ENCODE assay signal across 22 cellular contexts in genomic region chr20:62495798-62496325, GRCh38. TPM values are rescaled to one million over a fixed set of nuclear protein-coding genes. Genes with fewer than 3 reads are reported as not detected.
DNase-seq lines count a peak whose midpoint lies in the region; ATAC-seq and TF ChIP-seq lines count a peak whose summit lies in the region.
"Had no signal": no experiment of that assay in that cellular context is flagged by ENCODE, and none has a peak within 500 bp of the region (broad histone marks: within the 10 kb centered on the region; RNA-seq: fewer than 3 reads in every experiment).

No MANE protein-coding gene starts in this region.

- ATAC-seq in heart left ventricle (no peak), left ventricle myocardium superior (no peak)
- ATAC-seq: activated CD8-positive, alpha-beta T cell treated with anti-CD3 and anti-CD28 coated beads for 36 hours; CD8-positive, alpha-beta T cell had no signal

- H3K9me3 ChIP-seq in heart left ventricle: no peaks in the 10 kb centered on the region
- no peaks in the 10 kb centered on the region for H3K9me3 ChIP-seq in adrenal gland (replicated peaks in 1 of 3)
- no peaks in the 10 kb centered on the region for H3K9me3 ChIP-seq in stomach
- H3K9me3 ChIP-seq: A549, sigmoid colon, tibial nerve had no signal

- no peak overlapping the region for H4K8ac ChIP-seq in mesendoderm (ENCODE audit: low read depth, low read length)

- H3K79me1 ChIP-seq in mesendoderm (ENCODE audit: low read length): no peaks in the 10 kb centered on the region

- peak overlapping the region; percentile 58 for H3K56ac ChIP-seq in mesendoderm (ENCODE audit: low read length)

- H3K4me1 ChIP-seq in heart left ventricle (peaks cover 0 to 47% (median 26%) of the 10 kb centered on the region in 12 donors), adrenal gland (replicated peaks in 1 of 2) (peaks cover 3 to 35% of the 10 kb centered on the region in 2 donors), mesendoderm (ENCODE audit: control insufficient read depth, low read depth, low read length) (no peaks in the 10 kb centered on the region), stomach (peaks cover 19 to 53% (median 43%) of the 10 kb centered on the region in 4 donors)

- peak overlapping the region; percentile 16 for H3K9ac ChIP-seq in mesendoderm (ENCODE audit: low read length)
- H3K9ac ChIP-seq: parathyroid adenoma had no signal

- intact Hi-C loops in heart left ventricle (cut with DNase I) (loop anchor here in 9 of 10 donors (2.0 to 10.0 kb wide), 8 partner anchors 81 to 311 kb away; partner anchors contain the start of genes ADRM1 (in 6 of the 9) and CABLES2 (in 1 of the 9)), left ventricle myocardium superior (cut with micrococcal nuclease) (no loop called here), adrenal gland (cut with DNase I) (loop anchor here (10.0 kb wide), 2 partner anchors 191 to 299 kb away; partner anchors contain the start of genes ADRM1 (in 1 of the 2) and MRGBP (in 1 of the 2)), stomach (cut with DNase I; ENCODE audit: low total_unique reads) (loop anchor here (10.0 kb wide), 1 partner anchor 289 kb away; no protein-coding TSS in a partner anchor)

- H3K36me3 ChIP-seq in heart left ventricle: no peaks in the 10 kb centered on the region
- H3K36me3 ChIP-seq in adrenal gland (replicated peaks in 1 of 2): no peaks in the 10 kb centered on the region
- H3K36me3 ChIP-seq in mesendoderm (ENCODE audit: control insufficient read depth, insufficient read depth, low read length): no peaks in the 10 kb centered on the region
- no peaks in the 10 kb centered on the region for H3K36me3 ChIP-seq in stomach
- H3K36me3 ChIP-seq: sigmoid colon, tibial nerve had no signal

- H4K5ac ChIP-seq in mesendoderm (ENCODE audit: low read length): no peak overlapping the region

- H3K4me3 ChIP-seq in heart left ventricle (no peak overlapping the region), adrenal gland (no peak overlapping the region), mesendoderm (ENCODE audit: low read length) (no peak overlapping the region), stomach (no peak overlapping the region)
- H3K4me3 ChIP-seq: A549, coronary artery, sigmoid colon, tibial nerve had no signal

- no peak overlapping the region for H2AK5ac ChIP-seq in mesendoderm (ENCODE audit: low read length)

- no peak overlapping the region for H2BK5ac ChIP-seq in mesendoderm (ENCODE audit: low read length)

- no peak for TF ChIP-seq POLR2A in heart left ventricle (IDR thresholded peaks at IDR 0.05)
- TF ChIP-seq POLR2A in adrenal gland (IDR thresholded peaks at IDR 0.05): no peak
- no peak for TF ChIP-seq POLR2A in stomach (IDR thresholded peaks at IDR 0.05)

- H3K27me3 ChIP-seq in heart left ventricle (peaks cover 0 to 14% (median 0%) of the 10 kb centered on the region in 9 donors), adrenal gland (no peaks in the 10 kb centered on the region), mesendoderm (ENCODE audit: insufficient read depth, low read length, poor library complexity) (no peaks in the 10 kb centered on the region), stomach (peaks cover 0 to 24% (median 0%) of the 10 kb centered on the region in 3 donors)

- no peaks in the 10 kb centered on the region for H3K79me2 ChIP-seq in mesendoderm (ENCODE audit: control insufficient read depth, insufficient read depth, low read length)
- H3K79me2 ChIP-seq: parathyroid adenoma had no signal

- 73 to 85% (median 76%) methylated on average over 16 to 19 of the region's 19 CpGs for WGBS in heart left ventricle, 4 donors
- 74 to 77% (median 77%) methylated on average over 7 to 19 of the region's 19 CpGs for WGBS in adrenal gland, 4 donors
- no CpG with 5 or more reads among the region's 19 CpGs for WGBS in mesendoderm (ENCODE audit: extremely low coverage, insufficient coverage, low lambda C conversion rate)
- 0 to 43% (median 41%) methylated on average over 1 to 19 of the region's 19 CpGs for WGBS in stomach, 5 donors

- H2BK15ac ChIP-seq in mesendoderm (replicated peaks; ENCODE audit: low read depth): no peak overlapping the region

- H3K4ac ChIP-seq in mesendoderm (ENCODE audit: low read depth, low read length): no peak overlapping the region

- no peak for TF ChIP-seq EP300 in stomach (IDR thresholded peaks at IDR 0.05)

- H3K23ac ChIP-seq in mesendoderm (ENCODE audit: low read length): no peak overlapping the region

- DNase-seq in heart left ventricle: no peak
- no peak for DNase-seq in left ventricle myocardium superior
- no peak for DNase-seq in adrenal gland
- DNase-seq in mesendoderm: no peak
- peak; percentile 38 for DNase-seq in stomach
- DNase-seq in COLO829 (ENCODE audit: low spot score): no peak
- DNase-seq in EL: no peak
- no peak for DNase-seq in activated effector memory CD4-positive, alpha-beta T cell treated with anti-CD3 and anti-CD28 coated beads, Interleukin-2, amount 50 U/mL, for 16 hours
- DNase-seq: foreskin fibroblast, MM.1S, NCI-H2227 treated with DMSO at 0.1 percent for 48 hours, sigmoid colon had no signal

- H2BK120ac ChIP-seq in mesendoderm (ENCODE audit: low read depth, low read length): no peak overlapping the region

- H3K4me2 ChIP-seq in mesendoderm (ENCODE audit: low read length): no peak overlapping the region

- no peak for TF ChIP-seq CTCF in heart left ventricle (IDR thresholded peaks at IDR 0.05)
- TF ChIP-seq CTCF in adrenal gland (IDR thresholded peaks at IDR 0.05): no peak
- no peak for TF ChIP-seq CTCF in stomach (IDR thresholded peaks at IDR 0.05)

- peak overlapping the region in 8 of 12 donors; percentile 44 to 90 (median 69) for H3K27ac ChIP-seq in heart left ventricle
- peak overlapping the region in 4 of 5 donors; percentile 6 to 85 (median 46) for H3K27ac ChIP-seq in adrenal gland
- H3K27ac ChIP-seq in mesendoderm (ENCODE audit: low read depth, low read length): no peak overlapping the region
- peak overlapping the region in 3 of 5 donors; percentile 0 to 52 (median 32) for H3K27ac ChIP-seq in stomach
- H3K27ac ChIP-seq: A549, coronary artery, parathyroid adenoma, tibial nerve had no signal

- H3K18ac ChIP-seq in mesendoderm (ENCODE audit: low read length): no peak overlapping the region

RNA-seq across cellular contexts. Expression of gene GATA5, which starts 20.1 kb away (rescaled TPM):
- total RNA-seq in heart left ventricle (1 to 10 TPM in 4 of 9 donors, under 1 TPM in 5; 0.21 to 7.4 (median 0.83) TPM), left ventricle myocardium superior (18.1 TPM), adrenal gland (10 to 100 TPM in 1 of 8 donors, 1 to 10 TPM in 7; 4.8 to 12.0 (median 6.3) TPM), stomach (10 to 100 TPM in 2 of 5 donors, 1 to 10 TPM in 2, not detected in 1; 3.1 to 16.4 (median 9.0) TPM)
- polyA plus RNA-seq in heart left ventricle (1 to 10 TPM in 1 of 2 donors, under 1 TPM in 1; 0.98 to 1.6 TPM), adrenal gland (1 to 10 TPM in 2 of 3 donors, under 1 TPM in 1; 0.68 to 1.9 (median 1.8) TPM), stomach (10 to 100 TPM in 1 of 3 donors, 1 to 10 TPM in 2; 9.1 to 11.2 (median 9.3) TPM)
- 0.07 TPM for polyA plus RNA-seq in mesendoderm (2013, experiment 1 of 2)
- 0.10 TPM for polyA plus RNA-seq in mesendoderm (2013, experiment 2 of 2)
- total RNA-seq: activated CD8-positive, alpha-beta T cell treated with anti-CD3 and anti-CD28 coated beads for 36 hours; activated naive CD4-positive, alpha-beta T cell treated with anti-CD3 and anti-CD28 coated beads, Interleukin-2, amount 50 U/mL, for 72 hours; bronchial epithelial cell; CD8-positive, alpha-beta T cell; T-helper 2 cell treated with Interferon-gamma antibody and Interleukin-4, amounts not matched to agents 100 ng/mL and 5 ng/mL, for 36 hours had no signal
- polyA plus RNA-seq: neural cell had no signal
